ENCODE assay signal across 16 cellular contexts in genomic region chr9:82488319-82488701, GRCh38.
DNase-seq lines count a peak whose midpoint lies in the region; ATAC-seq and TF ChIP-seq lines count a peak whose summit lies in the region.
"Had no signal": no experiment of that assay in that cellular context is flagged by ENCODE, and none has a peak within 500 bp of the region (broad histone marks: within the 10 kb centered on the region; RNA-seq: fewer than 3 reads in every experiment).

No MANE protein-coding gene starts in this region.

- H3K36me3 Mint-ChIP-seq in mesothelial cell of epicardium: no peaks in the 10 kb centered on the region

- H3K27me3 Mint-ChIP-seq in mesothelial cell of epicardium (ENCODE audit: low read depth): peaks cover 2% of the 10 kb centered on the region
- H3K27me3 Mint-ChIP-seq: activated CD4-positive, alpha-beta T cell treated with anti-CD3 and anti-CD28 coated beads for 36 hours had no signal

- no peak for TF ChIP-seq POLR2A in esophagus muscularis mucosa (IDR thresholded peaks at IDR 0.05; ENCODE audit: low read depth)

- no peak for TF ChIP-seq EP300 in esophagus muscularis mucosa (IDR thresholded peaks at IDR 0.05)

- TF ChIP-seq CTCF in esophagus muscularis mucosa (IDR thresholded peaks at IDR 0.05): no peak
- no peak for TF ChIP-seq CTCF in mesothelial cell of epicardium (IDR thresholded peaks at IDR 0.05; ENCODE audit: unreplicated experiment)

- H3K9me3 ChIP-seq in esophagus muscularis mucosa: no peaks in the 10 kb centered on the region
- H3K9me3 ChIP-seq: A549, adrenal gland had no signal

- WGBS in esophagus muscularis mucosa: 27% methylated on average over 5 of the region's 5 CpGs

- intact Hi-C loops in esophagus muscularis mucosa (cut with DNase I) (no loop called here), left colon (cut with DNase I, micrococcal nuclease) (no loop called here)

- DNase-seq in NCI-H2196 (lab: John Stamatoyannopoulos, UW; ENCODE audit: unreplicated experiment): peak; percentile 40
- no peak for DNase-seq in NCI-H2196 treated with DMSO at 0.1 percent for 48 hours (lab: John Stamatoyannopoulos, UW; ENCODE audit: unreplicated experiment)
- DNase-seq in esophagus muscularis mucosa (ENCODE audit: extremely low spot score): no peak
- no peak for DNase-seq in mesothelial cell of epicardium (ENCODE audit: low spot score in 2 of 2, unreplicated experiment in 2 of 2)
- DNase-seq in stimulated activated CD4-positive, alpha-beta T cell treated with anti-CD3 and anti-CD28 coated beads, Interleukin-4, amount 100 ng/mL, for 4 hours: no peak
- no peak for DNase-seq in left colon
- DNase-seq: activated CD4-positive, alpha-beta T cell treated with anti-CD3 and anti-CD28 coated beads for 36 hours; activated T-cell treated with anti-CD3 and anti-CD28 coated beads, Interleukin-2, amount 50 U/mL, for 4 hours; Karpas-422; OCI-M1; T-helper 2 cell had no signal

- peaks cover 20 to 31% (median 31%) of the 10 kb centered on the region in 4 donors for H3K4me1 ChIP-seq in esophagus muscularis mucosa
- H3K4me1 ChIP-seq: A549 had no signal

- no peak overlapping the region for H3K4me3 Mint-ChIP-seq in mesothelial cell of epicardium
- H3K4me3 Mint-ChIP-seq: activated CD4-positive, alpha-beta T cell treated with anti-CD3 and anti-CD28 coated beads for 36 hours; activated T-cell treated with anti-CD3 and anti-CD28 coated beads, Interleukin-2, amount 50 U/mL, for 4 hours; dendritic cell treated with granulocyte-macrophage colony-stimulating factor and Interleukin-4, amounts not matched to agents 40 ng/mL and 50 ng/mL, for 4 days had no signal

- no peak for ATAC-seq in GM21515 (IDR thresholded peaks at IDR 0.05; ENCODE audit: unreplicated experiment)
- ATAC-seq in left colon: no peak
- ATAC-seq in HG03139 (IDR thresholded peaks at IDR 0.05; ENCODE audit: unreplicated experiment): no peak
- ATAC-seq: A549; activated CD4-positive, alpha-beta T cell treated with anti-CD3 and anti-CD28 coated beads for 36 hours; activated T-cell treated with anti-CD3 and anti-CD28 coated beads, Interleukin-2, amount 50 U/mL, for 4 hours had no signal

- peak overlapping the region; percentile 40 to 65 (median 52) for H3K27ac ChIP-seq in esophagus muscularis mucosa (replicated peaks in 1 of 4)
- H3K27ac ChIP-seq: A549 had no signal

- peaks cover 43% of the 10 kb centered on the region for H3K4me1 Mint-ChIP-seq in mesothelial cell of epicardium
- H3K4me1 Mint-ChIP-seq: activated CD4-positive, alpha-beta T cell treated with anti-CD3 and anti-CD28 coated beads for 36 hours had no signal

- H3K27me3 ChIP-seq in esophagus muscularis mucosa: no peaks in the 10 kb centered on the region
- H3K27me3 ChIP-seq: adrenal gland had no signal

- H3K4me3 ChIP-seq in esophagus muscularis mucosa: no peak overlapping the region
- H3K4me3 ChIP-seq: A549, adrenal gland had no signal

- H3K27ac Mint-ChIP-seq in mesothelial cell of epicardium: peak overlapping the region; percentile 78
- H3K27ac Mint-ChIP-seq: activated CD4-positive, alpha-beta T cell treated with anti-CD3 and anti-CD28 coated beads for 36 hours; dendritic cell treated with granulocyte-macrophage colony-stimulating factor and Interleukin-4, amounts not matched to agents 40 ng/mL and 50 ng/mL, for 4 days had no signal

- H3K36me3 ChIP-seq in esophagus muscularis mucosa: no peaks in the 10 kb centered on the region
- H3K36me3 ChIP-seq: adrenal gland had no signal

- no peaks in the 10 kb centered on the region for H3K9me3 Mint-ChIP-seq in mesothelial cell of epicardium
- H3K9me3 Mint-ChIP-seq: dendritic cell treated with granulocyte-macrophage colony-stimulating factor and Interleukin-4, amounts not matched to agents 40 ng/mL and 50 ng/mL, for 4 days had no signal
